Comparison of ENCODE assay signal across 8 cellular contexts in genomic region chr6:159788757-159789376, GRCh38. TPM values are rescaled to one million over a fixed set of nuclear protein-coding genes. Genes with fewer than 3 reads are reported as not detected.
DNase-seq lines count a peak whose midpoint lies in the region; ATAC-seq and TF ChIP-seq lines count a peak whose summit lies in the region.

No MANE protein-coding gene starts in this region.

- no peaks in the 10 kb centered on the region for H3K27me3 Mint-ChIP-seq in memory B cell

- H3K9me3 ChIP-seq in WERI-Rb-1 (ENCODE audit: severe bottlenecking): no peaks in the 10 kb centered on the region
- no peaks in the 10 kb centered on the region for H3K9me3 ChIP-seq in ectodermal cell (ENCODE audit: control insufficient read depth, low read length)

- H3K4me1 Mint-ChIP-seq in memory B cell: peaks cover 20% of the 10 kb centered on the region

- peak overlapping the region; percentile 92 for H3K27ac Mint-ChIP-seq in memory B cell

- no peak for TF ChIP-seq CTCF in WERI-Rb-1 (IDR thresholded peaks at IDR 0.05; ENCODE audit: low read depth, low read length)

- peak overlapping the region; percentile 94 for H3K27ac ChIP-seq in WERI-Rb-1
- peak overlapping the region; percentile 77 for H3K27ac ChIP-seq in ectodermal cell (ENCODE audit: insufficient read depth, low read depth, low read length, poor library complexity, severe bottlenecking)

- peak overlapping the region; percentile 77 for H3K4me3 ChIP-seq in WERI-Rb-1 (ENCODE audit: low read depth, low read length)
- H3K4me3 ChIP-seq in ectodermal cell (ENCODE audit: insufficient read depth, low read depth, low read length): peak overlapping the region; percentile 68

- H3K4me3 Mint-ChIP-seq in memory B cell: peak overlapping the region; percentile 99

- H3K27me3 ChIP-seq in WERI-Rb-1 (ENCODE audit: insufficient read depth, low read depth, severe bottlenecking) (no peaks in the 10 kb centered on the region), ectodermal cell (ENCODE audit: control insufficient read depth, insufficient read depth, low read length, poor library complexity, severe bottlenecking) (no peaks in the 10 kb centered on the region)

- no peaks in the 10 kb centered on the region for H3K9me3 Mint-ChIP-seq in memory B cell

- H3K4me1 ChIP-seq in ectodermal cell (ENCODE audit: control insufficient read depth, insufficient read depth, low read length): peaks cover 7% of the 10 kb centered on the region

- 0 to 1% methylated on average over 59 of the region's 59 CpGs for WGBS in ectodermal cell, 2 experiments

- peak; percentile 71 for DNase-seq in ELR (ENCODE audit: low read depth)
- no peak for DNase-seq in WERI-Rb-1
- DNase-seq in memory B cell (ENCODE audit: low spot score in 2 of 2): no peak
- DNase-seq in stimulated activated naive CD4-positive, alpha-beta T cell treated with Interleukin-2 at 50 U/mL for 16 hours (lab: John Stamatoyannopoulos, UW): peak; percentile 23
- no peak for DNase-seq in NCI-H1694 (lab: John Stamatoyannopoulos, UW)
- no peak for DNase-seq in NCI-H526 treated with DMSO at 0.1 percent for 48 hours (lab: John Stamatoyannopoulos, UW)

- peaks cover 14% of the 10 kb centered on the region for H3K36me3 Mint-ChIP-seq in memory B cell

- peak; percentile 0 for ATAC-seq in HG03175 (IDR thresholded peaks at IDR 0.05; ENCODE audit: unreplicated experiment)
- no peak for ATAC-seq in memory B cell (ENCODE audit: low read depth)

- peaks cover 71% of the 10 kb centered on the region for H3K36me3 ChIP-seq in WERI-Rb-1
- H3K36me3 ChIP-seq in ectodermal cell (ENCODE audit: control insufficient read depth, insufficient read depth, low read length): peaks cover 18% of the 10 kb centered on the region

RNA-seq across cellular contexts. Expression of gene TCP1, which starts 0.5 kb away (rescaled TPM):
- polyA plus RNA-seq in ectodermal cell (2013, experiment 1 of 4): 248 TPM
- 246 TPM for polyA plus RNA-seq in ectodermal cell (2013, experiment 2 of 4)
- polyA plus RNA-seq in ectodermal cell (2013, experiment 3 of 4): 178 TPM
- polyA plus RNA-seq in ectodermal cell (2013, experiment 4 of 4): 196 TPM

RNA-seq across cellular contexts. Expression of gene MRPL18, which starts 1.4 kb away (rescaled TPM):
- 53.2 TPM for polyA plus RNA-seq in ectodermal cell (2013, experiment 1 of 4)
- polyA plus RNA-seq in ectodermal cell (2013, experiment 2 of 4): 44.8 TPM
- polyA plus RNA-seq in ectodermal cell (2013, experiment 3 of 4): 36.9 TPM
- polyA plus RNA-seq in ectodermal cell (2013, experiment 4 of 4): 39.4 TPM

RNA-seq across cellular contexts. Expression of gene PNLDC1, which starts 11.2 kb away (rescaled TPM):
- polyA plus RNA-seq in ectodermal cell (2013, experiment 1 of 4): not detected
- polyA plus RNA-seq in ectodermal cell (2013, experiment 2 of 4): 0.23 TPM
- 0.37 TPM for polyA plus RNA-seq in ectodermal cell (2013, experiment 3 of 4)
- not detected for polyA plus RNA-seq in ectodermal cell (2013, experiment 4 of 4)

RNA-seq across cellular contexts. Expression of gene ACAT2, which starts 27.0 kb away (rescaled TPM):
- 106 TPM for polyA plus RNA-seq in ectodermal cell (2013, experiment 1 of 4)
- 90.8 TPM for polyA plus RNA-seq in ectodermal cell (2013, experiment 2 of 4)
- 55.1 TPM for polyA plus RNA-seq in ectodermal cell (2013, experiment 3 of 4)
- 44.3 TPM for polyA plus RNA-seq in ectodermal cell (2013, experiment 4 of 4)

Comparison
In these comparisons a context has a peak if more than half of its experiments do, and no peak if none do; other contexts are left out.
1. DNase-seq: peak in ELR (single experiment) and stimulated activated naive CD4-positive, alpha-beta T cell treated with Interleukin-2 at 50 U/mL for 16 hours (single experiment); none in WERI-Rb-1 (single experiment), memory B cell (0 of 2), NCI-H1694 (single experiment) and NCI-H526 treated with DMSO at 0.1 percent for 48 hours (single experiment).